8 cellular contexts compared by ENCODE assay signal in the genomic region with DNA sequence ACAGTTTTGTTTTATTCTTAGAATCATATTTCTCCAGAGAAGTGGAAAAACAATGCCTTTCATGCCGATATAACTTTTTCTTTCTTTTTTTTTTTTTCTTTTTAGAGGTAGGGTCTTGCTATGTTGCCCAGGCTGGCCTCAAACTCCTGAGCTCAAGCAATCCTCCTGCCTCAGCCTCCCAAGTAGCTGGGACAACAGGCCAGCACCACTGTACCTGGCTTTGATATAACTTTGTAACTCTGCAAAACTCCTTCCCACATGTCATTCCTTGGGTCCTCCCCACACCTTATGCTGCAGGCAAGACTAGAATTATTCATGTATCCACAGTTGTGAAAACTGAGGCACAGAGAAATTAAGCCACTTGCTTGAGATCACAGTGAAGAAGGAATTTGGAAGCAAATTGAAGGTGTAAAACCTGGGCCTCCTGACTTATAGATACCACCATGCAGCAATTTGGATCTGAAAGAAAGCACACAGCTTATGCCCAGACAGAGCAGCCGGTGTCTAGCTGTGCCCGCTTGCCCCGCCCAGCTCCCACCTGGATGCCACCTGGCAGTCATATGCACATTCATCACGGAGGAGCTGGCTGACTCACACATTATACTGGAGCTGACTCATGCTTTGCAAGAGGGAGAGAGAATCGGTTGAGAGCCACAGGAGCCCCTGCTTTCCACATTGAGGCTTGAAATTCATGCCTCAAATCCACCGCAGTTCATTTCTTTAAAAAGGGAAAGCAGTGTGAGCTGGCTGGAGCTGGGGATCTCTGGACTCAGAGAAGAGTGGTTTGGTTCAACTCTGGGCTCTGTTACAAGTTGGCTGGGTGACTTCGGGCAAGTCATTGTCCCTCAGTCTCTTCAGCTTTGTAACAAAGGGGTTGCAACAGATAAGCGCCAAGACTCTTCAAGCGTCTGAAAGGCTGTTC. TPM values are rescaled to one million over a fixed set of nuclear protein-coding genes. Genes with fewer than 3 reads are reported as not detected.
DNase-seq lines count a peak whose midpoint lies in the region; ATAC-seq and TF ChIP-seq lines count a peak whose summit lies in the region.

No MANE protein-coding gene starts in this region.

- no peaks in the 10 kb centered on the region for H3K36me3 ChIP-seq in neural progenitor cell

- peaks cover 5% of the 10 kb centered on the region for H3K36me3 Mint-ChIP-seq in neural progenitor cell
- H3K36me3 Mint-ChIP-seq in effector memory CD8-positive, alpha-beta T cell (ENCODE audit: insufficient read depth): peaks cover 2% of the 10 kb centered on the region

- peaks cover 19% of the 10 kb centered on the region for H3F3A ChIP-seq in neural progenitor cell (ENCODE audit: low read depth)

- H3K79me2 ChIP-seq in neural progenitor cell (ENCODE audit: low read depth): peaks cover 5% of the 10 kb centered on the region

- no peak overlapping the region for H3K4me3 Mint-ChIP-seq in neural progenitor cell
- H3K4me3 Mint-ChIP-seq in effector memory CD8-positive, alpha-beta T cell: no peak overlapping the region

- H3K27ac ChIP-seq in neural progenitor cell: no peak overlapping the region

- no peaks in the 10 kb centered on the region for H4K20me1 ChIP-seq in neural progenitor cell (ENCODE audit: low read depth)

- no peaks in the 10 kb centered on the region for H3K27me3 ChIP-seq in neural progenitor cell

- no peak overlapping the region for H2AFZ ChIP-seq in neural progenitor cell (replicated peaks)

- intact Hi-C loops in left ventricle myocardium superior (cut with micrococcal nuclease): no loop called here

- H3K9me3 ChIP-seq in neural progenitor cell (ENCODE audit: low read depth): no peaks in the 10 kb centered on the region

- H3K4me1 Mint-ChIP-seq in neural progenitor cell: peaks cover 34% of the 10 kb centered on the region
- peaks cover 5 to 8% of the 10 kb centered on the region in 2 donors for H3K4me1 Mint-ChIP-seq in effector memory CD8-positive, alpha-beta T cell (ENCODE audit: low read depth in 2 of 2)

- H3K9ac ChIP-seq in neural progenitor cell: no peak overlapping the region

- H3K27ac Mint-ChIP-seq in neural progenitor cell: peak overlapping the region; percentile 43
- H3K27ac Mint-ChIP-seq in effector memory CD8-positive, alpha-beta T cell: peak overlapping the region in 1 of 2 donors; percentile 75

- H3K27me3 Mint-ChIP-seq in neural progenitor cell (ENCODE audit: insufficient read depth, low read depth): peaks cover 7% of the 10 kb centered on the region
- H3K27me3 Mint-ChIP-seq in effector memory CD8-positive, alpha-beta T cell: no peaks in the 10 kb centered on the region

- no peak for TF ChIP-seq CTCF in neural progenitor cell (IDR thresholded peaks at IDR 0.05)

- H3K4me2 ChIP-seq in neural progenitor cell: no peak overlapping the region

- peaks cover 23% of the 10 kb centered on the region for H3K4me1 ChIP-seq in neural progenitor cell

- H3K9me3 Mint-ChIP-seq in neural progenitor cell: no peaks in the 10 kb centered on the region
- no peaks in the 10 kb centered on the region for H3K9me3 Mint-ChIP-seq in effector memory CD8-positive, alpha-beta T cell

- peak; percentile 70 for DNase-seq in activated effector memory CD4-positive, alpha-beta T cell treated with anti-CD3 and anti-CD28 coated beads, Interleukin-2, amount 50 U/mL, for 16 hours
- no peak for DNase-seq in activated effector memory CD4-positive, alpha-beta T cell treated with Interleukin-2 at 50 U/mL for 16 hours
- DNase-seq in NCI-H460 (ENCODE audit: extremely low read depth, low read depth) (peak; percentile 78), cerebellum (ENCODE audit: low spot score) (peak; percentile 90), neural progenitor cell (ENCODE audit: low spot score) (no peak), left ventricle myocardium superior (no peak)
- DNase-seq in effector memory CD8-positive, alpha-beta T cell: no peak

- no peak overlapping the region for H3K4me3 ChIP-seq in neural progenitor cell

- no peak for ATAC-seq in left ventricle myocardium superior
- ATAC-seq in effector memory CD8-positive, alpha-beta T cell (replicated peaks): no peak
- ATAC-seq in HG03196 (IDR thresholded peaks at IDR 0.05; ENCODE audit: unreplicated experiment): no peak

RNA-seq across cellular contexts. Expression of a gene that starts 8.3 kb away (rescaled TPM):
- 129 and 170 TPM in 2 replicates for total RNA-seq in NCI-H460 (2014; rRNA removed; shearing (Covaris generic))
- 382 and 424 TPM in 2 replicates for polyA plus RNA-seq in NCI-H460 (2014; cell fraction: nucleus; rRNA removed)
- 50.2 TPM for total RNA-seq in cerebellum
- 303 and 720 TPM in 2 replicates for total RNA-seq in neural progenitor cell (ENCODE audit: low replicate concordance)
- total RNA-seq in left ventricle myocardium superior: 38.5 TPM

Comparison
In these comparisons a context has a peak if more than half of its experiments do, and no peak if none do; other contexts are left out.
1. DNase-seq: peak in activated effector memory CD4-positive, alpha-beta T cell treated with anti-CD3 and anti-CD28 coated beads, Interleukin-2, amount 50 U/mL, for 16 hours (single experiment), NCI-H460 (single experiment) and cerebellum (single experiment); none in activated effector memory CD4-positive, alpha-beta T cell treated with Interleukin-2 at 50 U/mL for 16 hours (single experiment), neural progenitor cell (single experiment), left ventricle myocardium superior (single experiment) and effector memory CD8-positive, alpha-beta T cell (0 of 3).